ENCODE assay signal across 1 cellular context in the genomic region with DNA sequence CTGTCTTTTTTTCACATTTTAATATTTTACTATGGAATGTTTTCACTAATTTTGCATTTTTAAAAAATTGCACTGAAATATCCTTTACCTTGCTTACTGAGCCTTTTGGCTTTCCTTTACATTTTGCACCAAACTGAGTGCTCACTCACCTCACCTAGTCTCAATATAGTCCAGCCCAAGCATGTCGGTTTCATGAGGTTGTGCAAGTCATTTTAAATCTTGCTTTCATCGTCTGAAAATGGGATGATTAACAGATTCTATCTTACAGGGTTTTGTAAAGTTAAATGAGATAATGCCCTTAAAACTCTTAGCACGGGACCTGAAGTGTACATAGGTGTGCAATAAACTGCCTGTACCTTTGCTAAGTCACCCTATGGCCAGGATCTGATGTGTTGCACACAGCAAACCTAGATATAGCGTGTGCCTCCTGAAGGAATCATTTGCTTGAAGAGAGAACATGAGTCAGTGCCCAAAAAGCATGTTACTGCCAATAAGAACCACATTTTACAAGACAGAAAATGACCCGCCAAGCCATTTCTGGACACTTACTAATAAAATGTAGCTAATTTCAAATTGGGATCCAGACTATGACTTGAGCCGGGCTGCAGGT.
TF ChIP-seq lines count a peak whose summit lies in the region.

No MANE protein-coding gene starts in this region.

TF ChIP-seq in IMR-90, 13 proteins besides CTCF, POLR2A, EP300 and RAD21:
- no peak for TF ChIP-seq USF2 (IDR thresholded peaks at IDR 0.05; ENCODE audit: low read depth, low read length)
- TF ChIP-seq RCOR1 (IDR thresholded peaks at IDR 0.05; ENCODE audit: insufficient replicate concordance, low read length): no peak
- TF ChIP-seq BHLHE40 (IDR thresholded peaks at IDR 0.05; ENCODE audit: low read depth, low read length): no peak
- TF ChIP-seq MXI1 (IDR thresholded peaks at IDR 0.05; ENCODE audit: borderline replicate concordance, low read depth, low read length): no peak
- TF ChIP-seq RFX5 (IDR thresholded peaks at IDR 0.05; ENCODE audit: low read depth, low read length): no peak
- no peak for TF ChIP-seq MAZ (IDR thresholded peaks at IDR 0.05; ENCODE audit: borderline replicate concordance, low read depth, low read length)
- no peak for TF ChIP-seq ELK1 (IDR thresholded peaks at IDR 0.05; ENCODE audit: borderline replicate concordance, low read depth, low read length)
- TF ChIP-seq SMC3 (IDR thresholded peaks at IDR 0.05; ENCODE audit: low read depth, low read length): no peak
